ENCODE assay signal across 18 cellular contexts in genomic region chr2:11877764-11878163, GRCh38.
DNase-seq lines count a peak whose midpoint lies in the region; ATAC-seq, FAIRE-seq and TF ChIP-seq lines count a peak whose summit lies in the region.
"Had no signal": no experiment of that assay in that cellular context is flagged by ENCODE, and none has a peak within 500 bp of the region (broad histone marks: within the 10 kb centered on the region; RNA-seq: fewer than 3 reads in every experiment).

No MANE protein-coding gene starts in this region.

- no peaks in the 10 kb centered on the region for H3K27me3 ChIP-seq in K562 (ENCODE audit: control insufficient read depth in 2 of 2, insufficient read depth in 2 of 2, low read length in 2 of 2)
- peaks cover 4 to 22% of the 10 kb centered on the region in 2 experiments for H3K27me3 ChIP-seq in mesenchymal stem cell (ENCODE audit: control insufficient read depth in 1 of 2, insufficient read depth in 1 of 2, low read length in 2 of 2)
- H3K27me3 ChIP-seq in HAP-1 (ENCODE audit: low read depth) = 0 out of 2 replicates have a peak, but pooled peaks cover 3% of the 10 kb centered on the region
- H3K27me3 ChIP-seq: BLaER1 had no signal

- WGBS in A549 (ENCODE audit: missing lambda C conversion rate) = 78% methylated on average over 3 of the region's 3 CpGs
- 78% methylated on average over 3 of the region's 3 CpGs for WGBS in K562 (ENCODE audit: insufficient coverage, low coverage, missing lambda C conversion rate)
- WGBS in mesenchymal stem cell = 97% methylated on average over 3 of the region's 3 CpGs

- no peak overlapping the region for H2BK5ac ChIP-seq in mesenchymal stem cell (ENCODE audit: low read depth, low read length, poor library complexity, severe bottlenecking)

- no peaks in the 10 kb centered on the region for H3K79me2 ChIP-seq in K562 (ENCODE audit: control insufficient read depth, insufficient read depth, low read length)

- peak; percentile 14 for DNase-seq in activated CD8-positive, alpha-beta T cell treated with anti-CD3 and anti-CD28 coated beads, Interleukin-2, amount 10 ng/mL, durations not matched to agents 7 days and 5 days
- DNase-seq in activated CD8-positive, alpha-beta T cell treated with anti-CD3 and anti-CD28 coated beads for 36 hours = no peak
- DNase-seq in A549 (ENCODE audit: low read depth in 1 of 2, low spot score in 1 of 2) (no peak), K562 (ENCODE audit: extremely low read depth in 1 of 4, low spot score in 3 of 4) (no peak), mesenchymal stem cell (no peak), HAP-1 (ENCODE audit: low spot score in 2 of 2) (no peak)
- DNase-seq: CD4-positive, alpha-beta memory T cell; DMS153; DMS79; GDM1; HCEC 1CT had no signal

- H3K14ac ChIP-seq in mesenchymal stem cell (ENCODE audit: low read length in 2 of 2) = no peak overlapping the region

- FAIRE-seq in A549 (lab: Jason Lieb, UNC) (no peak), K562 (lab: Jason Lieb, UNC) (no peak)
- FAIRE-seq: H1, HTR-8/SVneo had no signal

- no peak overlapping the region for H3K4ac ChIP-seq in mesenchymal stem cell (ENCODE audit: low read depth in 1 of 2, low read length in 2 of 2)

- no peak overlapping the region for H3K18ac ChIP-seq in mesenchymal stem cell (ENCODE audit: low read depth in 1 of 2, low read length in 2 of 2)

- H3K27ac ChIP-seq in A549 (no peak overlapping the region), K562 (ENCODE audit: extremely low read depth, low read depth, low read length) (no peak overlapping the region), mesenchymal stem cell (ENCODE audit: low read length, poor library complexity, severe bottlenecking) (no peak overlapping the region)
- H3K27ac ChIP-seq: 22Rv1, BLaER1 had no signal

- no peaks in the 10 kb centered on the region for H3K36me3 Mint-ChIP-seq in activated CD8-positive, alpha-beta T cell treated with anti-CD3 and anti-CD28 coated beads, Interleukin-2, amount 10 ng/mL, durations not matched to agents 7 days and 5 days (ENCODE audit: low read depth)
- H3K36me3 Mint-ChIP-seq in activated CD8-positive, alpha-beta T cell treated with anti-CD3 and anti-CD28 coated beads for 36 hours (ENCODE audit: low read depth) = no peaks in the 10 kb centered on the region
- H3K36me3 Mint-ChIP-seq: CD14-positive monocyte; CD4-positive, alpha-beta memory T cell had no signal

- TF ChIP-seq RAD21 in A549 (conservative IDR thresholded peaks at IDR 0.05 in 1 of 2, IDR thresholded peaks at IDR 0.05 in 1 of 2) = no peak
- no peak for TF ChIP-seq RAD21 in K562 (CRISPR knock-in tag; conservative IDR thresholded peaks at IDR 0.05 in 1 of 2, IDR thresholded peaks at IDR 0.05 in 1 of 2)

- H3K9me1 ChIP-seq in K562 (ENCODE audit: control insufficient read depth, insufficient read depth, low read length) = no peaks in the 10 kb centered on the region

- no peak overlapping the region for H3K27ac Mint-ChIP-seq in activated CD8-positive, alpha-beta T cell treated with anti-CD3 and anti-CD28 coated beads, Interleukin-2, amount 10 ng/mL, durations not matched to agents 7 days and 5 days
- H3K27ac Mint-ChIP-seq in activated CD8-positive, alpha-beta T cell treated with anti-CD3 and anti-CD28 coated beads for 36 hours = no peak overlapping the region
- H3K27ac Mint-ChIP-seq: CD14-positive monocyte; CD4-positive, alpha-beta memory T cell had no signal

- in situ Hi-C loops in K562 (cut with MboI) (no loop called here), HAP-1 (cut with MboI; ENCODE audit: low sequenced_read_pairs) (no loop called here)

- no peak overlapping the region for H2BK12ac ChIP-seq in mesenchymal stem cell (ENCODE audit: low read length in 2 of 2)

- no peak for TF ChIP-seq POLR2A in A549 (IDR thresholded peaks at IDR 0.05; ENCODE audit: low read length)
- no peak for TF ChIP-seq POLR2A in K562 (conservative IDR thresholded peaks at IDR 0.05)
- no peak for TF ChIP-seq POLR2A in GM18505 (IDR thresholded peaks at IDR 0.05; ENCODE audit: borderline replicate concordance, extremely low read depth, insufficient read depth, insufficient read length)

- no peak overlapping the region for H3K4me3 Mint-ChIP-seq in activated CD8-positive, alpha-beta T cell treated with anti-CD3 and anti-CD28 coated beads, Interleukin-2, amount 10 ng/mL, durations not matched to agents 7 days and 5 days
- H3K4me3 Mint-ChIP-seq in activated CD8-positive, alpha-beta T cell treated with anti-CD3 and anti-CD28 coated beads for 36 hours = no peak overlapping the region
- H3K4me3 Mint-ChIP-seq: CD14-positive monocyte; CD4-positive, alpha-beta memory T cell had no signal

- no peaks in the 10 kb centered on the region for H3K4me1 Mint-ChIP-seq in activated CD8-positive, alpha-beta T cell treated with anti-CD3 and anti-CD28 coated beads, Interleukin-2, amount 10 ng/mL, durations not matched to agents 7 days and 5 days (ENCODE audit: low read depth)
- H3K4me1 Mint-ChIP-seq in activated CD8-positive, alpha-beta T cell treated with anti-CD3 and anti-CD28 coated beads for 36 hours (ENCODE audit: low read depth) = peaks cover under 1% of the 10 kb centered on the region

- intact Hi-C loops in activated CD8-positive, alpha-beta T cell treated with anti-CD3 and anti-CD28 coated beads for 36 hours (cut with micrococcal nuclease) = no loop called here
- intact Hi-C loops in K562 (cut with micrococcal nuclease) = no loop called here

- no peak overlapping the region for H3K4me2 ChIP-seq in A549
- no peak overlapping the region for H3K4me2 ChIP-seq in K562 (ENCODE audit: insufficient read depth, low read length)
- H3K4me2 ChIP-seq in mesenchymal stem cell (ENCODE audit: low read length, poor library complexity, severe bottlenecking) = no peak overlapping the region
- H3K4me2 ChIP-seq: BLaER1 had no signal

- TF ChIP-seq EP300 in A549 (IDR thresholded peaks at IDR 0.05) (no peak), K562 (IDR thresholded peaks at IDR 0.05; ENCODE audit: low read length) (no peak)

- H4K8ac ChIP-seq in mesenchymal stem cell (ENCODE audit: low read length) = no peak overlapping the region

- no peak overlapping the region for H3K23ac ChIP-seq in mesenchymal stem cell (ENCODE audit: low read length in 2 of 2)

- H3K9ac ChIP-seq in K562 (ENCODE audit: insufficient read depth in 1 of 2, low read depth in 2 of 2, low read length in 2 of 2) (no peak overlapping the region), mesenchymal stem cell (ENCODE audit: low read length) (no peak overlapping the region)
- H3K9ac ChIP-seq: BLaER1 had no signal

- H4K20me1 ChIP-seq in K562 (replicated peaks; ENCODE audit: control insufficient read depth, insufficient read depth, low read length) = no peaks in the 10 kb centered on the region
- H4K20me1 ChIP-seq: BLaER1 had no signal

- H3K4me1 ChIP-seq in A549 (no peaks in the 10 kb centered on the region), K562 (replicated peaks in 1 of 2; ENCODE audit: control insufficient read depth in 2 of 2, insufficient read depth in 2 of 2, low read length in 2 of 2) (peaks cover 0 to 21% of the 10 kb centered on the region in 2 experiments; a peak in 4 of 5 replicates), mesenchymal stem cell (ENCODE audit: control insufficient read depth, insufficient read depth, low read depth, low read length) (peaks cover 3% of the 10 kb centered on the region), HAP-1 (no peaks in the 10 kb centered on the region)

- H2AFZ ChIP-seq in K562 (ENCODE audit: low read depth, low read length) (no peak overlapping the region), mesenchymal stem cell (ENCODE audit: low read depth, low read length) (no peak overlapping the region)

- BruUV-seq in K562 (replicated peaks; lab: Mats Ljungman, UMichigan) = no TSS peak

- H3K4me3 ChIP-seq in A549 (no peak overlapping the region), K562 (no peak overlapping the region), mesenchymal stem cell (ENCODE audit: insufficient read depth in 1 of 2, low read depth in 1 of 2, low read length in 2 of 2) (no peak overlapping the region), HAP-1 (no peak overlapping the region)
- H3K4me3 ChIP-seq: BLaER1 had no signal

- no peaks in the 10 kb centered on the region for H3K9me3 ChIP-seq in A549
- H3K9me3 ChIP-seq in K562 (replicated peaks; ENCODE audit: control insufficient read depth, insufficient read depth, low read depth, low read length) = no peaks in the 10 kb centered on the region
- no peaks in the 10 kb centered on the region for H3K9me3 ChIP-seq in mesenchymal stem cell (ENCODE audit: control insufficient read depth, low read length)
- no peaks in the 10 kb centered on the region for H3K9me3 ChIP-seq in HAP-1
- H3K9me3 ChIP-seq: BLaER1 had no signal

- no peak overlapping the region for H2AK5ac ChIP-seq in mesenchymal stem cell (ENCODE audit: low read length, severe bottlenecking)

- H2BK15ac ChIP-seq in mesenchymal stem cell (ENCODE audit: low read depth, poor library complexity, severe bottlenecking) = peak overlapping the region; percentile 44

- TF ChIP-seq CTCF in activated CD8-positive, alpha-beta T cell treated with anti-CD3 and anti-CD28 coated beads for 36 hours (IDR thresholded peaks at IDR 0.05) = no peak
- TF ChIP-seq CTCF in A549 (IDR thresholded peaks at IDR 0.05) (no peak), K562 (IDR thresholded peaks at IDR 0.05 in 2 of 3, conservative IDR thresholded peaks at IDR 0.05 in 1 of 3; ENCODE audit: insufficient read depth in 2 of 3, low read depth in 1 of 3, low read length in 3 of 3) (no peak)

- no peak for ATAC-seq in activated CD8-positive, alpha-beta T cell treated with anti-CD3 and anti-CD28 coated beads, Interleukin-2, amount 10 ng/mL, durations not matched to agents 7 days and 5 days
- ATAC-seq in activated CD8-positive, alpha-beta T cell treated with anti-CD3 and anti-CD28 coated beads for 36 hours = no peak
- ATAC-seq in A549 (no peak), K562 (no peak), HG03378 (IDR thresholded peaks at IDR 0.05; ENCODE audit: unreplicated experiment) (no peak), GM18505 (IDR thresholded peaks at IDR 0.05; ENCODE audit: unreplicated experiment) (no peak)

- peaks cover 9% of the 10 kb centered on the region for H3K27me3 Mint-ChIP-seq in activated CD8-positive, alpha-beta T cell treated with anti-CD3 and anti-CD28 coated beads, Interleukin-2, amount 10 ng/mL, durations not matched to agents 7 days and 5 days (ENCODE audit: low read depth)
- H3K27me3 Mint-ChIP-seq in activated CD8-positive, alpha-beta T cell treated with anti-CD3 and anti-CD28 coated beads for 36 hours = peaks cover 1% of the 10 kb centered on the region

- CTCF ChIA-PET in activated CD8-positive, alpha-beta T cell treated with anti-CD3 and anti-CD28 coated beads, Interleukin-2, amount 10 ng/mL, durations not matched to agents 7 days and 5 days (lab: Charles Lee) = no interaction called here
- CTCF ChIA-PET in activated CD8-positive, alpha-beta T cell treated with anti-CD3 and anti-CD28 coated beads for 36 hours (lab: Charles Lee) = interaction anchor here (0.7 to 1.0 kb wide), 2 partner anchors 12 to 1372 kb away, joined by 3 read pairs; no protein-coding TSS in a partner anchor
- CTCF ChIA-PET in A549 (lab: Yijun Ruan, JAX) (interaction anchor here (0.6 to 1.3 kb wide), 3 partner anchors 15 to 205 kb away, joined by 3 to 4 read pairs (median 3); no protein-coding TSS in a partner anchor), K562 (lab: Yijun Ruan, JAX; ENCODE audit: low intra/inter-chr PET ratio) (no interaction called here)

- no peaks in the 10 kb centered on the region for H3K79me1 ChIP-seq in mesenchymal stem cell (replicated peaks; ENCODE audit: low read length, poor library complexity, severe bottlenecking)

- no peaks in the 10 kb centered on the region for H3K36me3 ChIP-seq in K562 (ENCODE audit: control insufficient read depth, insufficient read depth, low read length)
- H3K36me3 ChIP-seq in mesenchymal stem cell (ENCODE audit: control insufficient read depth in 1 of 2, insufficient read depth in 2 of 2, low read depth in 1 of 2, low read length in 2 of 2) = no peaks in the 10 kb centered on the region
- H3K36me3 ChIP-seq in HAP-1 (replicated peaks) = no peaks in the 10 kb centered on the region
- H3K36me3 ChIP-seq: BLaER1 had no signal

- POLR2A ChIA-PET in activated CD8-positive, alpha-beta T cell treated with anti-CD3 and anti-CD28 coated beads, Interleukin-2, amount 10 ng/mL, durations not matched to agents 7 days and 5 days (lab: Charles Lee) = no interaction called here
- POLR2A ChIA-PET in activated CD8-positive, alpha-beta T cell treated with anti-CD3 and anti-CD28 coated beads for 36 hours (lab: Charles Lee) = no interaction called here
- POLR2A ChIA-PET in A549 (lab: Yijun Ruan, JAX) = no interaction called here
- POLR2A ChIA-PET in K562 (lab: Yijun Ruan, JAX) = interaction anchor here (0.8 kb wide), 1 partner anchor 62 kb away, joined by 4 read pairs; no protein-coding TSS in a partner anchor

- no peaks in the 10 kb centered on the region for H3K9me3 Mint-ChIP-seq in activated CD8-positive, alpha-beta T cell treated with anti-CD3 and anti-CD28 coated beads, Interleukin-2, amount 10 ng/mL, durations not matched to agents 7 days and 5 days (ENCODE audit: insufficient read depth)
- peaks cover 4% of the 10 kb centered on the region for H3K9me3 Mint-ChIP-seq in activated CD8-positive, alpha-beta T cell treated with anti-CD3 and anti-CD28 coated beads for 36 hours

- no peak overlapping the region for H2BK120ac ChIP-seq in mesenchymal stem cell (ENCODE audit: low read depth, low read length)

- H4K91ac ChIP-seq in mesenchymal stem cell (ENCODE audit: low read length) = no peak overlapping the region

Comparison
In these comparisons a context has a peak if more than half of its experiments do, and no peak if none do; other contexts are left out.
1. CTCF ChIA-PET loops: an anchor here in activated CD8-positive, alpha-beta T cell treated with anti-CD3 and anti-CD28 coated beads for 36 hours (0.7 to 1.0 kb wide) and A549 (0.6 to 1.3 kb wide); none called in activated CD8-positive, alpha-beta T cell treated with anti-CD3 and anti-CD28 coated beads, Interleukin-2, amount 10 ng/mL, durations not matched to agents 7 days and 5 days and K562.